Comparison of ENCODE assay signal across 26 cellular contexts in the genomic region with DNA sequence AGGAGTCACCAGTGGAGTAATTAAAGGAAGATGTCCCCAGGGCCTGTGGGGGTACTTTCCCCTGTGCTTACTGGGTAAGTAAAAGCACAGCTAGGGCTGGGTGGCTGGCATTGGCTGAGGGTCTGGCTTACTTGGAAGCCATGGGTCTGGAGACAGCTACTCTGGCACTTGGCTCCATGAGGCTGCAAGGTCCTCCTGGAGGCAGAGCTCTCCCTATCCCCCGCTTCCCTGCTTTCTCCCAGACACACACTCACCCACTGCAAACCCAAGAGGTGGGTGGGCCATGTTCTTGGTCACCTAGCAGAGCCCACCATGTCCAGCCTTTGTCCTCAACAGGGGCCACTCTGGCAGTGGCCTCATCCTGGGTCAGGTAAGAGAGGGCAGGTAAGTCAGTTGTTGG. TPM values are rescaled to one million over a fixed set of nuclear protein-coding genes. Genes with fewer than 3 reads are reported as not detected.
DNase-seq lines count a peak whose midpoint lies in the region; ATAC-seq and TF ChIP-seq lines count a peak whose summit lies in the region.
"Had no signal": no experiment of that assay in that cellular context is flagged by ENCODE, and none has a peak within 500 bp of the region (broad histone marks: within the 10 kb centered on the region; RNA-seq: fewer than 3 reads in every experiment).

No MANE protein-coding gene starts in this region.

- no peak overlapping the region for H3K4me3 Mint-ChIP-seq in glutamatergic neuron (ENCODE audit: unreplicated experiment)
- H3K4me3 Mint-ChIP-seq in T-helper 17 cell: no peak overlapping the region
- H3K4me3 Mint-ChIP-seq: CD4-positive, alpha-beta memory T cell; CD4-positive, CD25-positive, alpha-beta regulatory T cell; CD8-positive, alpha-beta memory T cell had no signal

- H3K79me1 ChIP-seq in neuronal stem cell (ENCODE audit: low read depth, low read length): no peaks in the 10 kb centered on the region

- intact Hi-C loops in spleen (cut with DNase I; ENCODE audit: low total_unique reads): no loop called here

- peak overlapping the region; percentile 66 for H2AK5ac ChIP-seq in neuronal stem cell (ENCODE audit: low read depth, low read length)

- H3K27ac ChIP-seq in neuronal stem cell (replicated peaks; ENCODE audit: low read length) (no peak overlapping the region), spleen (no peak overlapping the region)
- H3K27ac ChIP-seq: BLaER1 had no signal

- H3K4ac ChIP-seq in neuronal stem cell (ENCODE audit: low read length): no peak overlapping the region

- no peak overlapping the region for H3K4me2 ChIP-seq in neuronal stem cell (ENCODE audit: insufficient read depth, low read length, poor library complexity, severe bottlenecking)
- H3K4me2 ChIP-seq: BLaER1 had no signal

- H3K36me3 Mint-ChIP-seq in glutamatergic neuron (ENCODE audit: unreplicated experiment): peaks cover 5% of the 10 kb centered on the region
- H3K36me3 Mint-ChIP-seq in T-helper 17 cell (ENCODE audit: low read depth): peaks cover 9% of the 10 kb centered on the region
- H3K36me3 Mint-ChIP-seq: CD4-positive, alpha-beta memory T cell; CD8-positive, alpha-beta memory T cell had no signal

- H2BK120ac ChIP-seq in neuronal stem cell (ENCODE audit: low read depth, low read length): no peak overlapping the region

- peak; percentile 2 for DNase-seq in glutamatergic neuron
- DNase-seq in neuronal stem cell (ENCODE audit: low spot score): no peak
- peak; percentile 48 for DNase-seq in spleen
- no peak for DNase-seq in T-helper 17 cell
- DNase-seq: 8988T; ACHN; BE2C; C1 segment of cervical spinal cord; CD4-positive, alpha-beta memory T cell; CD4-positive, CD25-positive, alpha-beta regulatory T cell; CD8-positive, alpha-beta memory T cell; COR-L47; DMS 273 treated with DMSO at 0.1 percent for 48 hours; DMS153; DMS53; DMS79; DND-41; EL; GDM1 had no signal

- H3K4me1 Mint-ChIP-seq in glutamatergic neuron (ENCODE audit: low read depth, unreplicated experiment): peaks cover 10% of the 10 kb centered on the region
- peaks cover 11% of the 10 kb centered on the region for H3K4me1 Mint-ChIP-seq in T-helper 17 cell
- H3K4me1 Mint-ChIP-seq: CD14-positive monocyte had no signal

- ATAC-seq in GM21423 (IDR thresholded peaks at IDR 0.05; ENCODE audit: unreplicated experiment) (no peak), T-helper 17 cell (no peak)
- ATAC-seq: GM12878 had no signal

- H4K8ac ChIP-seq in neuronal stem cell (ENCODE audit: low read depth, low read length): no peak overlapping the region

- H3K14ac ChIP-seq in neuronal stem cell (ENCODE audit: low read length): no peak overlapping the region

- H3K9me3 Mint-ChIP-seq in glutamatergic neuron (ENCODE audit: unreplicated experiment): peaks cover 15% of the 10 kb centered on the region

- H2BK5ac ChIP-seq in neuronal stem cell (ENCODE audit: low read length): no peak overlapping the region

- H3K4me3 ChIP-seq in neuronal stem cell (ENCODE audit: low read length in 2 of 2): no peak overlapping the region
- no peak overlapping the region for H3K4me3 ChIP-seq in spleen
- H3K4me3 ChIP-seq: BLaER1, GM12878 had no signal

- H3K9me3 ChIP-seq in neuronal stem cell (replicated peaks in 1 of 2; ENCODE audit: control insufficient read depth in 2 of 2, insufficient read depth in 1 of 2, low read depth in 1 of 2, low read length in 2 of 2): no peaks in the 10 kb centered on the region
- H3K9me3 ChIP-seq in spleen: no peaks in the 10 kb centered on the region
- H3K9me3 ChIP-seq in T-helper 17 cell (ENCODE audit: control insufficient read depth, low read length, poor library complexity, severe bottlenecking): no peaks in the 10 kb centered on the region
- H3K9me3 ChIP-seq: BE2C had no signal

- no peak overlapping the region for H3K9ac ChIP-seq in neuronal stem cell (ENCODE audit: low read depth, low read length, poor library complexity)
- H3K9ac ChIP-seq: BLaER1 had no signal

- H3K4me1 ChIP-seq in neuronal stem cell (ENCODE audit: control insufficient read depth in 2 of 2, insufficient read depth in 1 of 2, low read depth in 1 of 2, low read length in 2 of 2): peaks cover 0 to 20% of the 10 kb centered on the region in 2 donors
- peaks cover 0 to 28% (median 11%) of the 10 kb centered on the region in 6 donors for H3K4me1 ChIP-seq in spleen
- H3K4me1 ChIP-seq: BE2C had no signal

- H4K91ac ChIP-seq in neuronal stem cell (ENCODE audit: low read depth, low read length, poor library complexity): no peak overlapping the region

- no peak for TF ChIP-seq POLR2A in spleen (IDR thresholded peaks at IDR 0.05)

- H3K23ac ChIP-seq in neuronal stem cell (ENCODE audit: low read depth, low read length, poor library complexity): peak overlapping the region; percentile 53

- peak overlapping the region; percentile 81 for H3K18ac ChIP-seq in neuronal stem cell (ENCODE audit: low read length)

- H3K27me3 ChIP-seq in neuronal stem cell (ENCODE audit: control insufficient read depth in 3 of 3, insufficient read depth in 3 of 3, low read depth in 1 of 3, low read length in 3 of 3): peaks cover 7 to 62% (median 41%) of the 10 kb centered on the region in 3 experiments
- peaks cover 10 to 89% (median 55%) of the 10 kb centered on the region in 7 donors for H3K27me3 ChIP-seq in spleen (replicated peaks in 1 of 7)

- H2BK15ac ChIP-seq in neuronal stem cell (ENCODE audit: low read length): no peak overlapping the region

- WGBS in neuronal stem cell (ENCODE audit: extremely low coverage in 2 of 2, insufficient read length in 2 of 2, insufficient replicate concordance in 1 of 2), 2 donors: no CpG with 5 or more reads among the region's 1 CpG
- 89 to 100% (median 94%) methylated on average over 1 of the region's 1 CpG for WGBS in spleen, 5 donors

- H2AFZ ChIP-seq in neuronal stem cell (ENCODE audit: low read length): no peak overlapping the region

- H3K36me3 ChIP-seq in neuronal stem cell (replicated peaks in 1 of 2; ENCODE audit: control insufficient read depth in 2 of 2, insufficient read depth in 2 of 2, low read length in 2 of 2) (no peaks in the 10 kb centered on the region), spleen (no peaks in the 10 kb centered on the region)
- H3K36me3 ChIP-seq: BE2C, BLaER1 had no signal

- TF ChIP-seq CTCF in glutamatergic neuron (IDR thresholded peaks at IDR 0.05; ENCODE audit: partially characterized antibody, unreplicated experiment): no peak
- no peak for TF ChIP-seq CTCF in spleen (IDR thresholded peaks at IDR 0.05 in 8 of 11, conservative IDR thresholded peaks at IDR 0.05 in 3 of 11)

- H3K27me3 Mint-ChIP-seq in glutamatergic neuron (ENCODE audit: unreplicated experiment) (peaks cover 31% of the 10 kb centered on the region), T-helper 17 cell (peaks cover 66% of the 10 kb centered on the region)

- no peak overlapping the region for H2BK12ac ChIP-seq in neuronal stem cell (ENCODE audit: low read length)

- no peak overlapping the region for H3K27ac Mint-ChIP-seq in glutamatergic neuron (ENCODE audit: unreplicated experiment)
- H3K27ac Mint-ChIP-seq in T-helper 17 cell: no peak overlapping the region
- H3K27ac Mint-ChIP-seq: CD14-positive monocyte; CD4-positive, alpha-beta memory T cell; CD8-positive, alpha-beta memory T cell had no signal

RNA-seq across cellular contexts. Expression of gene EMX2, which starts 13.3 kb away (rescaled TPM):
- total RNA-seq in glutamatergic neuron (ENCODE audit: unreplicated experiment) (0.47 TPM), spleen (not detected), T-helper 17 cell (not detected)
- polyA plus RNA-seq in neuronal stem cell (2013, experiment 1 of 2): 14.9 TPM
- 14.7 TPM for polyA plus RNA-seq in neuronal stem cell (2013, experiment 2 of 2)
- under 1 TPM in 1 of 3 donors, not detected in 2; 0.06 TPM for polyA plus RNA-seq in spleen
- total RNA-seq: A673; CD4-positive, alpha-beta memory T cell; CD4-positive, CD25-positive, alpha-beta regulatory T cell; CD8-positive, alpha-beta memory T cell; G401; GM12878 had no signal
- polyA plus RNA-seq: AG04450; CD14-positive monocyte; CD4-positive, alpha-beta memory T cell; CD4-positive, CD25-positive, alpha-beta regulatory T cell; CD8-positive, alpha-beta memory T cell had no signal

Comparison
In these comparisons a context has a peak if more than half of its experiments do, and no peak if none do; other contexts are left out.
1. DNase-seq: peak in glutamatergic neuron (single experiment) and spleen (single experiment); none in neuronal stem cell (single experiment) and T-helper 17 cell (0 of 3).